In genomic region chr19:13611596-13611995, GRCh38 we compare ENCODE assay signal across 23 cellular contexts.
"Had no signal": no experiment of that assay in that cellular context is flagged by ENCODE, and none has a peak within 500 bp of the region (broad histone marks: within the 10 kb centered on the region; RNA-seq: fewer than 3 reads in every experiment).

No MANE protein-coding gene starts in this region.

- H3K9me3 ChIP-seq: esophagus squamous epithelium, gastrocnemius medialis, lower lobe of right lung, prostate gland, right atrium auricular region, suprapubic skin, transverse colon, upper lobe of right lung, uterus had no signal

- H3K27ac ChIP-seq: coronary artery, esophagus squamous epithelium, gastrocnemius medialis, lower lobe of right lung, prostate gland, right atrium auricular region, suprapubic skin, transverse colon, upper lobe of right lung, uterus had no signal

- H3K27me3 ChIP-seq: gastrocnemius medialis, right atrium auricular region, transverse colon, upper lobe of right lung, uterus had no signal

- H3K4me1 ChIP-seq: esophagus squamous epithelium, gastrocnemius medialis, lower lobe of right lung, prostate gland, right atrium auricular region, suprapubic skin, upper lobe of right lung, uterus had no signal

- H3K4me3 ChIP-seq: coronary artery, esophagus squamous epithelium, gastrocnemius medialis, lower lobe of right lung, prostate gland, right atrium auricular region, smooth muscle cell, suprapubic skin, transverse colon, upper lobe of right lung, uterus had no signal

- ATAC-seq: gastrocnemius medialis; left ventricle myocardium superior; lower lobe of right lung; naive thymus-derived CD8-positive, alpha-beta T cell; sciatic nerve; stimulated activated naive B cell treated with anti-CD40 and anti-IgM and Interleukin-4, amounts not matched to agents 10 μg/mL and 1 μg/mL and 100 μg/mL, for 72 hours; stimulated activated naive CD8-positive, alpha-beta T cell treated with anti-CD3 and anti-CD28 coated beads, Interleukin-15, amount 100 ng/mL, for 72 hours; upper lobe of right lung had no signal

- H3K36me3 ChIP-seq: esophagus squamous epithelium, gastrocnemius medialis, lower lobe of right lung, prostate gland, right atrium auricular region, suprapubic skin, transverse colon, upper lobe of right lung, uterus had no signal

- DNase-seq: dermis blood vessel endothelial cell; effector memory CD4-positive, alpha-beta T cell; esophagus squamous epithelium; foreskin fibroblast; gastrocnemius medialis; head of caudate nucleus; left ventricle myocardium superior; lower lobe of right lung; naive thymus-derived CD8-positive, alpha-beta T cell; nephron progenitor cell; nucleus accumbens; stimulated activated CD4-positive, alpha-beta T cell treated with anti-CD3 and anti-CD28 coated beads, Interleukin-2, amount 100 ng/mL, for 48 hours; stimulated activated naive B cell treated with anti-CD40 and anti-IgM and Interleukin-4, amounts not matched to agents 10 μg/mL and 1 μg/mL and 100 μg/mL, for 72 hours; stimulated activated naive CD8-positive, alpha-beta T cell treated with anti-CD3 and anti-CD28 coated beads, Interleukin-15, amount 100 ng/mL, for 72 hours; transverse colon; upper lobe of right lung; uterus had no signal
